ENCODE assay signal across 1 cellular context in the genomic region with DNA sequence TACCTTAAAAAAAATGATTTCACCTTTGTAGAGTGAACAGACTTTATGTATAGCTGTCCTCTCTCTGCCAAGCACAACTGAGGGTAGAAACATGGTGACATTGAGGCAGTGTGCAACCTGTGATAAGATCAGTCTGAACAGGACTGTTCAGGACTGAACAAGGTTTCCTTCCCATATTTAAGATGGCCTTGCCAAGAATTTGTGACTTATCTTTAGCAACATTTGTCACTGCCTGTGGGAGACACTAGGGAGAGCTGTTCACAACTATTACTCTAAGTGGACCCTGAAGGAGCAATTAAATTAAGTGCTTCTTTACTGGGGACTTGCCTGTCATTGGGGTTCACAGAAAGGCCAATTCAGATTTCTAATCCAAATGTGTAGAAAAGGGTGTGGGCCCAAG.
TF ChIP-seq lines count a peak whose summit lies in the region.

No MANE protein-coding gene starts in this region.

TF ChIP-seq in GM12878, 131 proteins besides CTCF, POLR2A, EP300 and RAD21 (continued from another document):
- TF ChIP-seq, protein P1, sequence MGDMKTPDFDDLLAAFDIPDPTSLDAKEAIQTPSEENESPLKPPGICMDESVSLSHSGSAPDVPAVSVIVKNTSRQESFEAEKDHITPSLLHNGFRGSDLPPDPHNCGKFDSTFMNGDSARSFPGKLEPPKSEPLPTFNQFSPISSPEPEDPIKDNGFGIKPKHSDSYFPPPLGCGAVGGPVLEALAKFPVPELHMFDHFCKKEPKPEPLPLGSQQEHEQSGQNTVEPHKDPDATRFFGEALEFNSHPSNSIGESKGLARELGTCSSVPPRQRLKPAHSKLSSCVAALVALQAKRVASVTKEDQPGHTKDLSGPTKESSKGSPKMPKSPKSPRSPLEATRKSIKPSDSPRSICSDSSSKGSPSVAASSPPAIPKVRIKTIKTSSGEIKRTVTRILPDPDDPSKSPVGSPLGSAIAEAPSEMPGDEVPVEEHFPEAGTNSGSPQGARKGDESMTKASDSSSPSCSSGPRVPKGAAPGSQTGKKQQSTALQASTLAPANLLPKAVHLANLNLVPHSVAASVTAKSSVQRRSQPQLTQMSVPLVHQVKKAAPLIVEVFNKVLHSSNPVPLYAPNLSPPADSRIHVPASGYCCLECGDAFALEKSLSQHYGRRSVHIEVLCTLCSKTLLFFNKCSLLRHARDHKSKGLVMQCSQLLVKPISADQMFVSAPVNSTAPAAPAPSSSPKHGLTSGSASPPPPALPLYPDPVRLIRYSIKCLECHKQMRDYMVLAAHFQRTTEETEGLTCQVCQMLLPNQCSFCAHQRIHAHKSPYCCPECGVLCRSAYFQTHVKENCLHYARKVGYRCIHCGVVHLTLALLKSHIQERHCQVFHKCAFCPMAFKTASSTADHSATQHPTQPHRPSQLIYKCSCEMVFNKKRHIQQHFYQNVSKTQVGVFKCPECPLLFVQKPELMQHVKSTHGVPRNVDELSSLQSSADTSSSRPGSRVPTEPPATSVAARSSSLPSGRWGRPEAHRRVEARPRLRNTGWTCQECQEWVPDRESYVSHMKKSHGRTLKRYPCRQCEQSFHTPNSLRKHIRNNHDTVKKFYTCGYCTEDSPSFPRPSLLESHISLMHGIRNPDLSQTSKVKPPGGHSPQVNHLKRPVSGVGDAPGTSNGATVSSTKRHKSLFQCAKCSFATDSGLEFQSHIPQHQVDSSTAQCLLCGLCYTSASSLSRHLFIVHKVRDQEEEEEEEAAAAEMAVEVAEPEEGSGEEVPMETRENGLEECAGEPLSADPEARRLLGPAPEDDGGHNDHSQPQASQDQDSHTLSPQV (IDR thresholded peaks at IDR 0.05): no peak
- TF ChIP-seq MTA2 (IDR thresholded peaks at IDR 0.05; ENCODE audit: low read depth): no peak
- TF ChIP-seq, protein P2, sequence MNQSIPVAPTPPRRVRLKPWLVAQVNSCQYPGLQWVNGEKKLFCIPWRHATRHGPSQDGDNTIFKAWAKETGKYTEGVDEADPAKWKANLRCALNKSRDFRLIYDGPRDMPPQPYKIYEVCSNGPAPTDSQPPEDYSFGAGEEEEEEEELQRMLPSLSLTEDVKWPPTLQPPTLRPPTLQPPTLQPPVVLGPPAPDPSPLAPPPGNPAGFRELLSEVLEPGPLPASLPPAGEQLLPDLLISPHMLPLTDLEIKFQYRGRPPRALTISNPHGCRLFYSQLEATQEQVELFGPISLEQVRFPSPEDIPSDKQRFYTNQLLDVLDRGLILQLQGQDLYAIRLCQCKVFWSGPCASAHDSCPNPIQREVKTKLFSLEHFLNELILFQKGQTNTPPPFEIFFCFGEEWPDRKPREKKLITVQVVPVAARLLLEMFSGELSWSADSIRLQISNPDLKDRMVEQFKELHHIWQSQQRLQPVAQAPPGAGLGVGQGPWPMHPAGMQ (IDR thresholded peaks at IDR 0.05; ENCODE audit: borderline replicate concordance): no peak
